Comparison of ENCODE assay signal across 1 cellular context in the genomic region with DNA sequence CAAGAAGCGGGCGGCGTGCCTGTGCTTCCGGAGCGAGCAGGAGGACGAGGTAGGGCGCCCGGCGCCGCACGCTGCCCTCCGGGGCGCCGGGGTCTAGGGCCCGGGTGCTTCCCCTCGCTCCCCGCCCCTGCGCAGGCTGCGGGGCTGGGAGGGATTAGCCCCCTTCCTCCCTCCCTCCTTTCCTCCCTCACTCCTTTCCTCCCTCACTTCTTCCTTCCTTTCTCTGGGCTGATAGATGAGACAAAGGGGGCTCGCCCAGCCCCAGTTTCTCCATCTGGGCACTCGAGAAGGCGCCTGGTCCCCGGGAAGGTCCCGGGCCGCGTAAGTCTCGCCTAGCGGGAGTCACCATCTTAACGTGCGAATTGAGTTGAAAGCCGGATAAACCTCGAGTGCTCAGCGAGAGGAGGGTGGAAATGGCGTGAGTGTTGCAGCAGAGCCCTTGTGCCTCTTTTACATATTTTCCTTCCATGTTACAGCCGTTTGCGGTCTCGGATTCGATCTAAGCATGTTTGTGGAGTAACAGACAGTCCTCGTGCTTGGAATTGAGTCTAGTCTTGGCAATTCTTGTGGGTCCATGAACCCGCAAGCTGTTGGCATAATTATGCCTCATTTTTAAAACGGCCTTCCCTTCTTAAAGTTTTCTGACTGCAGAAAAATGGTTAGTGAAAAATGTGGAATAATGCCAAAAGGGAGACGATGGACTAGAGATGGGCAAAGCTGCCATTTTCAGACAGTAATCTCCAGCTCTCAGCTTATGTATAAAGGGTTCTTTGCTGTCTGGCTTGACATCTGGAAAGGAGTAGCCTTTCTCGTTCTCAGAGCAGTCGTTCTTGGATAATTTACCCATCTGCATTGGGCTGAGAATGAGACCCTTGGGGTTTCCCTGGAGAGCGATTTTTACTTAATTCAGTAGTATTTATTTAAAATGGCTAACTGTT.
TF ChIP-seq lines count a peak whose summit lies in the region.

No MANE protein-coding gene starts in this region.

TF ChIP-seq in PFSK-1, 5 proteins besides CTCF, POLR2A, EP300 and RAD21 (continued from another document):
- TF ChIP-seq SIN3A (IDR thresholded peaks at IDR 0.05; ENCODE audit: borderline replicate concordance, insufficient read depth, low read length): no peak
